In the genomic region with DNA sequence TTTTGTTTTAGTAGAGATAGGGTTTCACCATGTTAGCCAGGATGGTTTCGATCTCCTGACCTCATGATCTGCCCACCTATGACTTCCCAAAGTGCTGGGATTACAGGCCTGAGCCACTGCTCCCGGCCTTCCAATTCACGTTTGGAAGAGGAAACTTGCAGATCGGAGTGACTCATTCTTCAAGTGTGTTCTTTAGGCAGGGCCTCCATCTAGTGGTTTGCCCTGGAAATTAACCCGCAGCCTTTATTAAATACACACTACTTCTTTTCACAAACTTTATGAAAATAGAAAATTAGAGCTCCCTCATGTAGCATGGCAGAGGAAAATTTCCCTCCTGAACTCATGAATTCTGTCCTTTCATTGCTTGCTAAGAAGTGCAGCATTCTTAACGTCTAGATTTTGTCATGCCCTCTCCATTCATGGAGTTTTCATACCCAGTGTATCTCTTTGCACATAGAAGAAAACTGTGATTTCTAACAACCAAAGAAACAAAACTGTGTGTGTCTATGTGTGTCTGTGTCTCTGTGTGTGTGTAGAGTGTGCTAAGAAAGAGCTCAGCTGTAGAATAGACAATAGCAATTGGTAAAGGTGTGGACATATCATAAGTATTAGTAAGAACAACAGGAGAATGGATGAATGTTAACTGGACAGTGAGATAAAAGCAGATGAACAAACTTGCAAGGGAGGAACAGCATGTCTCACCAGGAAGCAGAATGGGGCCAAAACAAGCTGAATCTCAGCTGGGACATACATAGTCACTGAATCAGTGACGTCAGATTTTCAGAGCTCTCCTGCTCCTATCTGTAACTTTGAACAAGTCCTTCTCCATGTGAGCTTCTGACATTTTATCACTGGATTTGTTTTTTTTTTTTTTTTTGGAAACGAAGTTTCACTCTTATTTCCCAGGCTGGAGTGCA, we compare ENCODE assay signal across 8 cellular contexts.
DNase-seq lines count a peak whose midpoint lies in the region; ATAC-seq and TF ChIP-seq lines count a peak whose summit lies in the region.

No MANE protein-coding gene starts in this region.

- no peak for TF ChIP-seq POLR2A in uterus (IDR thresholded peaks at IDR 0.05)

- POLR2A ChIA-PET in OCI-LY7 (lab: Charles Lee), result interaction anchor here (0.8 to 0.9 kb wide), 3 partner anchors 362 to 458 kb away, joined by 4 to 5 read pairs (median 4); no protein-coding TSS in a partner anchor

- H3K27ac ChIP-seq in OCI-LY7 (ENCODE audit: low read depth, low read length, poor library complexity, severe bottlenecking) (no peak overlapping the region), colonic mucosa (no peak overlapping the region), left lung (no peak overlapping the region), uterus (no peak overlapping the region)

- H2AFZ ChIP-seq in OCI-LY7 (ENCODE audit: low read length), result peak overlapping the region; percentile 57

- H3K4me2 ChIP-seq in OCI-LY7 (ENCODE audit: low read length), result peak overlapping the region; percentile 40

- H3K4me3 ChIP-seq in OCI-LY7 (ENCODE audit: low read depth, low read length, poor library complexity, severe bottlenecking), result no peak overlapping the region
- no peak overlapping the region for H3K4me3 ChIP-seq in colonic mucosa
- H3K4me3 ChIP-seq in left lung, result no peak overlapping the region
- H3K4me3 ChIP-seq in uterus, result no peak overlapping the region

- no TSS peak for BruUV-seq in OCI-LY7 (replicated peaks; lab: Mats Ljungman, UMichigan)

- no peaks in the 10 kb centered on the region for H3K9me2 ChIP-seq in OCI-LY7 (ENCODE audit: insufficient read depth, low read length)

- H3K4me1 ChIP-seq in OCI-LY7 (ENCODE audit: insufficient read depth, low read length, poor library complexity, severe bottlenecking) (no peaks in the 10 kb centered on the region), colonic mucosa (no peaks in the 10 kb centered on the region), left lung (no peaks in the 10 kb centered on the region), uterus (no peaks in the 10 kb centered on the region)

- CTCF ChIA-PET in OCI-LY7 (lab: Charles Lee; ENCODE audit: unreplicated experiment), result interaction anchor here (1.3 kb wide), 1 partner anchor 875 kb away, joined by 3 read pairs; no protein-coding TSS in a partner anchor

- H3K79me2 ChIP-seq in OCI-LY7 (ENCODE audit: insufficient read depth, low read depth, low read length), result no peaks in the 10 kb centered on the region

- peak; percentile 88 for TF ChIP-seq CTCF in OCI-LY7 (conservative IDR thresholded peaks at IDR 0.05; ENCODE audit: low read length)
- peak; percentile 75 for TF ChIP-seq CTCF in colonic mucosa (IDR thresholded peaks at IDR 0.05)
- TF ChIP-seq CTCF in left lung (IDR thresholded peaks at IDR 0.05), result peak; percentile 28 to 71
- TF ChIP-seq CTCF in uterus (IDR thresholded peaks at IDR 0.05), result peak; percentile 79 to 91 (median 82)

- ATAC-seq in GM19395 (IDR thresholded peaks at IDR 0.05; ENCODE audit: unreplicated experiment) (peak; percentile 85), left lung (peak; percentile 97)

- no peak overlapping the region for H3K9ac ChIP-seq in colonic mucosa (ENCODE audit: low read depth in 2 of 2, low read length in 2 of 2)

- H4K20me1 ChIP-seq in OCI-LY7 (ENCODE audit: insufficient read depth, low read length), result no peaks in the 10 kb centered on the region

- intact Hi-C loops in OCI-LY7 (cut with micrococcal nuclease; ENCODE audit: unreplicated experiment) (loop anchor here (1.0 to 10.0 kb wide), 4 partner anchors 244 to 862 kb away; no protein-coding TSS in a partner anchor), colonic mucosa (cut with DNase I) (loop anchor here (5.0 kb wide), 2 partner anchors 407 to 862 kb away; no protein-coding TSS in a partner anchor), left lung (cut with DNase I) (no loop called here), uterus (cut with DNase I; ENCODE audit: low total_unique reads) (loop anchor here (10.0 kb wide), 1 partner anchor 404 kb away; no protein-coding TSS in a partner anchor)

- H3K27me3 ChIP-seq in colonic mucosa (no peaks in the 10 kb centered on the region), left lung (peaks cover 0 to 23% of the 10 kb centered on the region in 2 donors), uterus (no peaks in the 10 kb centered on the region)

- H3K36me3 ChIP-seq in OCI-LY7 (ENCODE audit: insufficient read depth, low read length) (no peaks in the 10 kb centered on the region), colonic mucosa (no peaks in the 10 kb centered on the region), left lung (no peaks in the 10 kb centered on the region), uterus (no peaks in the 10 kb centered on the region)

- DNase-seq in DMS114 treated with DMSO at 0.1 percent for 48 hours (lab: John Stamatoyannopoulos, UW; ENCODE audit: unreplicated experiment) (peak; percentile 32), HuH-7.5 (ENCODE audit: low spot score) (peak; percentile 84), OCI-LY7 (ENCODE audit: low spot score) (peak; percentile 71), colonic mucosa (peak; percentile 61), left lung (no peak), uterus (peak; percentile 58 to 61)
- no peak for DNase-seq in stimulated activated CD4-positive, alpha-beta T cell treated with anti-CD3 and anti-CD28 coated beads, Interleukin-1b, Interleukin-23, amount 100 ng/mL, for 48 hours

- no peaks in the 10 kb centered on the region for H3K9me3 ChIP-seq in OCI-LY7 (ENCODE audit: low read length)
- no peaks in the 10 kb centered on the region for H3K9me3 ChIP-seq in colonic mucosa
- no peaks in the 10 kb centered on the region for H3K9me3 ChIP-seq in left lung
- no peaks in the 10 kb centered on the region for H3K9me3 ChIP-seq in uterus

Comparison
In these comparisons a context has a peak if more than half of its experiments do, and no peak if none do; other contexts are left out.
1. DNase-seq: peak in DMS114 treated with DMSO at 0.1 percent for 48 hours (single experiment), HuH-7.5 (single experiment), OCI-LY7 (single experiment), colonic mucosa (single experiment) and uterus (2 of 2); none in left lung (0 of 2) and stimulated activated CD4-positive, alpha-beta T cell treated with anti-CD3 and anti-CD28 coated beads, Interleukin-1b, Interleukin-23, amount 100 ng/mL, for 48 hours (single experiment).
2. intact Hi-C loops: an anchor here in OCI-LY7 (1.0 to 10.0 kb wide), colonic mucosa (5.0 kb wide) and uterus (10.0 kb wide); none called in left lung.
3. Peak in every context shown above with its lines, with median percentiles within 50 percentile points of each other: CTCF ChIP-seq.